ENCODE assay signal across 8 cellular contexts in genomic region chr22:31561238-31561887, GRCh38.
DNase-seq lines count a peak whose midpoint lies in the region; ATAC-seq, FAIRE-seq and TF ChIP-seq lines count a peak whose summit lies in the region.

No MANE protein-coding gene starts in this region.

- peak overlapping the region in 5 of 8 donors; percentile 14 to 81 (median 70) for H3K27ac Mint-ChIP-seq in CD8-positive, alpha-beta memory T cell
- H3K27ac Mint-ChIP-seq in nephron progenitor cell: no peak overlapping the region

- no peaks in the 10 kb centered on the region for H3K4me1 ChIP-seq in CD8-positive, alpha-beta memory T cell (ENCODE audit: insufficient read depth, low read length)
- H3K4me1 ChIP-seq in OCI-LY1 (ENCODE audit: insufficient read depth, low read length, severe bottlenecking) (no peaks in the 10 kb centered on the region), thoracic aorta (ENCODE audit: control insufficient read depth in 1 of 2, low read depth in 2 of 2) (no peaks in the 10 kb centered on the region)

- no peaks in the 10 kb centered on the region for H3F3A ChIP-seq in OCI-LY1 (ENCODE audit: insufficient read depth, low read length)

- peak; percentile 2 to 59 (median 6) for DNase-seq in CD8-positive, alpha-beta memory T cell
- DNase-seq in HTR-8/SVneo (ENCODE audit: insufficient read length, low spot score): peak; percentile 69
- DNase-seq in activated T-cell treated with anti-CD3 and anti-CD28 coated beads, Interleukin-2, amount 50 U/mL, for 48 hours: peak; percentile 64 to 72
- peak; percentile 77 for DNase-seq in fibroblast of mammary gland (ENCODE audit: low read depth)
- DNase-seq in nephron progenitor cell: peak; percentile 79
- peak; percentile 26 for DNase-seq in thoracic aorta (ENCODE audit: low spot score)

- H4K20me1 ChIP-seq in OCI-LY1 (ENCODE audit: insufficient read depth, low read length): no peaks in the 10 kb centered on the region

- peaks cover 23% of the 10 kb centered on the region for H3K36me3 ChIP-seq in CD8-positive, alpha-beta memory T cell (ENCODE audit: insufficient read depth, low read length)
- peaks cover 51% of the 10 kb centered on the region for H3K36me3 ChIP-seq in OCI-LY1 (ENCODE audit: insufficient read depth, low read length)
- no peaks in the 10 kb centered on the region for H3K36me3 ChIP-seq in thoracic aorta

- FAIRE-seq in HTR-8/SVneo (lab: Jason Lieb, UNC): no peak

- peak; percentile 66 for TF ChIP-seq CTCF in OCI-LY1 (IDR thresholded peaks at IDR 0.05; ENCODE audit: low read length)
- peak; percentile 92 for TF ChIP-seq CTCF in fibroblast of mammary gland (conservative IDR thresholded peaks at IDR 0.05; ENCODE audit: control insufficient read depth, insufficient read depth, low read depth, low read length)
- peak; percentile 75 for TF ChIP-seq CTCF in nephron progenitor cell (IDR thresholded peaks at IDR 0.05)
- TF ChIP-seq CTCF in thoracic aorta (IDR thresholded peaks at IDR 0.05): peak; percentile 62

- no peaks in the 10 kb centered on the region for H3K27me3 ChIP-seq in CD8-positive, alpha-beta memory T cell (ENCODE audit: insufficient read depth, low read length, poor library complexity, severe bottlenecking)
- H3K27me3 ChIP-seq in OCI-LY1 (ENCODE audit: insufficient read depth, low read length): no peaks in the 10 kb centered on the region
- no peaks in the 10 kb centered on the region for H3K27me3 ChIP-seq in thoracic aorta (replicated peaks; ENCODE audit: insufficient read depth)

- ATAC-seq in thoracic aorta (ENCODE audit: insufficient number of reproducible peaks, low FRiP score, low read depth) (no peak), HG02970 (IDR thresholded peaks at IDR 0.05; ENCODE audit: low FRiP score, unreplicated experiment) (no peak)

- CTCF ChIA-PET in CD8-positive, alpha-beta memory T cell (lab: Charles Lee): no interaction called here

- H3K9ac ChIP-seq in OCI-LY1 (ENCODE audit: low read length): no peak overlapping the region

- H3K4me1 Mint-ChIP-seq in CD8-positive, alpha-beta memory T cell: peaks cover 2 to 6% (median 3%) of the 10 kb centered on the region in 3 donors
- peaks cover 5% of the 10 kb centered on the region for H3K4me1 Mint-ChIP-seq in nephron progenitor cell

- POLR2A ChIA-PET in CD8-positive, alpha-beta memory T cell (lab: Charles Lee): no interaction called here

- H3K9me3 Mint-ChIP-seq in CD8-positive, alpha-beta memory T cell: no peaks in the 10 kb centered on the region
- H3K9me3 Mint-ChIP-seq in nephron progenitor cell: no peaks in the 10 kb centered on the region

- H3K4me3 Mint-ChIP-seq in CD8-positive, alpha-beta memory T cell: no peak overlapping the region
- no peak overlapping the region for H3K4me3 Mint-ChIP-seq in nephron progenitor cell

- H3K9me3 ChIP-seq in CD8-positive, alpha-beta memory T cell (ENCODE audit: low read length): no peaks in the 10 kb centered on the region
- no peaks in the 10 kb centered on the region for H3K9me3 ChIP-seq in OCI-LY1 (ENCODE audit: low read length)
- H3K9me3 ChIP-seq in thoracic aorta: no peaks in the 10 kb centered on the region

- H2AFZ ChIP-seq in OCI-LY1 (ENCODE audit: low read length): no peak overlapping the region

- H3K4me3 ChIP-seq in CD8-positive, alpha-beta memory T cell (ENCODE audit: low read length): no peak overlapping the region
- H3K4me3 ChIP-seq in OCI-LY1 (ENCODE audit: low read depth, low read length, poor library complexity, severe bottlenecking): no peak overlapping the region
- H3K4me3 ChIP-seq in fibroblast of mammary gland (ENCODE audit: control insufficient read depth, low read depth, low read length): no peak overlapping the region
- H3K4me3 ChIP-seq in thoracic aorta: no peak overlapping the region

- H3K4me2 ChIP-seq in OCI-LY1 (ENCODE audit: low read length): no peak overlapping the region

- H3K79me2 ChIP-seq in OCI-LY1 (ENCODE audit: insufficient read depth, low read length): no peaks in the 10 kb centered on the region

- H3K36me3 Mint-ChIP-seq in CD8-positive, alpha-beta memory T cell: peaks cover 0 to 69% (median 13%) of the 10 kb centered on the region in 3 donors
- H3K36me3 Mint-ChIP-seq in nephron progenitor cell (ENCODE audit: low read depth): peaks cover 16% of the 10 kb centered on the region

- no peak overlapping the region for H3K27ac ChIP-seq in CD8-positive, alpha-beta memory T cell (ENCODE audit: low read depth, low read length)
- H3K27ac ChIP-seq in OCI-LY1 (ENCODE audit: low read depth, low read length, poor library complexity, severe bottlenecking): no peak overlapping the region
- H3K27ac ChIP-seq in thoracic aorta: peak overlapping the region in 1 of 2 donors; percentile 12

- H3K9me2 ChIP-seq in OCI-LY1 (ENCODE audit: low read depth, low read length): no peaks in the 10 kb centered on the region

- no peaks in the 10 kb centered on the region for H3K27me3 Mint-ChIP-seq in CD8-positive, alpha-beta memory T cell
- peaks cover 2% of the 10 kb centered on the region for H3K27me3 Mint-ChIP-seq in nephron progenitor cell (ENCODE audit: low read depth, poor library complexity)

Comparison
In these comparisons a context has a peak if more than half of its experiments do, and no peak if none do; other contexts are left out.
1. DNase-seq: peak in every context shown above with its lines; median percentile 79 in nephron progenitor cell; 77 in fibroblast of mammary gland; 69 in HTR-8/SVneo; 68 in activated T-cell treated with anti-CD3 and anti-CD28 coated beads, Interleukin-2, amount 50 U/mL, for 48 hours; 26 in thoracic aorta; 6 in CD8-positive, alpha-beta memory T cell.